11 cellular contexts compared by ENCODE assay signal in genomic region chr3:51675201-51675611, GRCh38. TPM values are rescaled to one million over a fixed set of nuclear protein-coding genes. Genes with fewer than 3 reads are reported as not detected.
DNase-seq lines count a peak whose midpoint lies in the region; ATAC-seq and TF ChIP-seq lines count a peak whose summit lies in the region.
"Had no signal": no experiment of that assay in that cellular context is flagged by ENCODE, and none has a peak within 500 bp of the region (broad histone marks: within the 10 kb centered on the region; RNA-seq: fewer than 3 reads in every experiment).

No MANE protein-coding gene starts in this region.

- DNase-seq in DND-41 (no peak), chondrocyte (ENCODE audit: low spot score) (no peak), osteoblast (ENCODE audit: insufficient read length, low spot score, missing footprints) (peak; percentile 96), SIG-M5 (lab: John Stamatoyannopoulos, UW) (no peak), GM20000 (ENCODE audit: low spot score) (no peak), SHP77 treated with DMSO at 0.1 percent for 48 hours (lab: John Stamatoyannopoulos, UW) (no peak), CD14-positive monocyte (ENCODE audit: low spot score) (no peak)

- peaks cover 57% of the 10 kb centered on the region for H4K20me1 ChIP-seq in DND-41 (ENCODE audit: insufficient read depth, low read length)
- H4K20me1 ChIP-seq in osteoblast (ENCODE audit: insufficient read depth, low read length) = peaks cover 35% of the 10 kb centered on the region

- peak overlapping the region; percentile 50 for H3K4me3 Mint-ChIP-seq in T-helper 1 cell treated with Interleukin-12 subunit alpha and Interleukin-12 subunit beta and Interleukin-4 antibody, amounts not matched to agents 30 μg/mL and 1 μg/mL, for 36 hours
- H3K4me3 Mint-ChIP-seq in chondrocyte (ENCODE audit: unreplicated experiment) (no peak overlapping the region), CD14-positive monocyte (no peak overlapping the region)

- H3K27ac Mint-ChIP-seq in T-helper 1 cell treated with Interleukin-12 subunit alpha and Interleukin-12 subunit beta and Interleukin-4 antibody, amounts not matched to agents 30 μg/mL and 1 μg/mL, for 36 hours = peak overlapping the region; percentile 90
- H3K27ac Mint-ChIP-seq in chondrocyte (ENCODE audit: unreplicated experiment) (peak overlapping the region; percentile 32), CD14-positive monocyte (peak overlapping the region in 1 of 7 donors; percentile 41)

- H3K4me1 ChIP-seq in DND-41 (ENCODE audit: insufficient read depth, low read length) (peaks cover 42% of the 10 kb centered on the region), osteoblast (ENCODE audit: insufficient read depth, low read length) (peaks cover 24% of the 10 kb centered on the region)

- H3K36me3 Mint-ChIP-seq in T-helper 1 cell treated with Interleukin-12 subunit alpha and Interleukin-12 subunit beta and Interleukin-4 antibody, amounts not matched to agents 30 μg/mL and 1 μg/mL, for 36 hours (ENCODE audit: low read depth) = peaks cover 25% of the 10 kb centered on the region
- no peaks in the 10 kb centered on the region for H3K36me3 Mint-ChIP-seq in chondrocyte (ENCODE audit: low read depth)
- H3K36me3 Mint-ChIP-seq in CD14-positive monocyte = peaks cover 42 to 52% of the 10 kb centered on the region in 2 donors

- no peaks in the 10 kb centered on the region for H3K9me3 Mint-ChIP-seq in T-helper 1 cell treated with Interleukin-12 subunit alpha and Interleukin-12 subunit beta and Interleukin-4 antibody, amounts not matched to agents 30 μg/mL and 1 μg/mL, for 36 hours
- H3K9me3 Mint-ChIP-seq in chondrocyte (ENCODE audit: low read depth) = no peaks in the 10 kb centered on the region
- no peaks in the 10 kb centered on the region for H3K9me3 Mint-ChIP-seq in CD14-positive monocyte

- H3K9me3 ChIP-seq in DND-41 (ENCODE audit: insufficient read depth, low read length, severe bottlenecking) (no peaks in the 10 kb centered on the region), osteoblast (ENCODE audit: low read depth, low read length) (no peaks in the 10 kb centered on the region)
- H3K9me3 ChIP-seq: tibial artery had no signal

- H3K27me3 ChIP-seq in DND-41 (ENCODE audit: insufficient read depth, low read length, poor library complexity) (no peaks in the 10 kb centered on the region), osteoblast (ENCODE audit: insufficient read depth, low read length) (no peaks in the 10 kb centered on the region)
- H3K27me3 ChIP-seq: tibial artery had no signal

- H2AFZ ChIP-seq in DND-41 (ENCODE audit: low read depth, low read length) (no peak overlapping the region), osteoblast (ENCODE audit: low read length) (no peak overlapping the region)

- intact Hi-C loops in CD14-positive monocyte (cut with micrococcal nuclease) = no loop called here

- peaks cover 67% of the 10 kb centered on the region for H3K4me1 Mint-ChIP-seq in T-helper 1 cell treated with Interleukin-12 subunit alpha and Interleukin-12 subunit beta and Interleukin-4 antibody, amounts not matched to agents 30 μg/mL and 1 μg/mL, for 36 hours (ENCODE audit: low read depth)
- H3K4me1 Mint-ChIP-seq in chondrocyte (ENCODE audit: low read depth) (peaks cover 33% of the 10 kb centered on the region), CD14-positive monocyte (peaks cover 76% of the 10 kb centered on the region)

- H3K9ac ChIP-seq in DND-41 (ENCODE audit: low read depth, low read length) = no peak overlapping the region

- no peak for ATAC-seq in DND-41 (ENCODE audit: insufficient read depth, low read depth)

- peaks cover 60% of the 10 kb centered on the region for H3K36me3 ChIP-seq in DND-41 (ENCODE audit: insufficient read depth, low read length)
- peaks cover 12% of the 10 kb centered on the region for H3K36me3 ChIP-seq in osteoblast (ENCODE audit: insufficient read depth, low read length)

- H3K27ac ChIP-seq in DND-41 (ENCODE audit: low read length) (peak overlapping the region; percentile 3; the same call in 1 of the 2 replicates), osteoblast (ENCODE audit: low read depth, low read length) (peak overlapping the region; percentile 36)
- H3K27ac ChIP-seq: coronary artery, tibial artery had no signal

- H3K79me2 ChIP-seq in DND-41 (ENCODE audit: insufficient read depth, low read length) (peaks cover 73% of the 10 kb centered on the region), osteoblast (ENCODE audit: insufficient read depth, low read length) (peaks cover 53% of the 10 kb centered on the region)

- no peak overlapping the region for H3K4me3 ChIP-seq in DND-41 (ENCODE audit: low read depth in 1 of 2, low read length in 2 of 2)
- H3K4me3 ChIP-seq in osteoblast (ENCODE audit: insufficient read depth, low read length) = no peak overlapping the region
- H3K4me3 ChIP-seq: coronary artery, smooth muscle cell, tibial artery had no signal

- H3K4me2 ChIP-seq in DND-41 (ENCODE audit: insufficient read depth, low read length) = 0 out of 2 replicates have a peak overlapping the region, but pooled peaks have one; percentile 22
- no peak overlapping the region for H3K4me2 ChIP-seq in osteoblast (ENCODE audit: insufficient read depth, low read length)
- H3K4me2 ChIP-seq: smooth muscle cell had no signal

- no peaks in the 10 kb centered on the region for H3K27me3 Mint-ChIP-seq in T-helper 1 cell treated with Interleukin-12 subunit alpha and Interleukin-12 subunit beta and Interleukin-4 antibody, amounts not matched to agents 30 μg/mL and 1 μg/mL, for 36 hours (ENCODE audit: low read depth)
- H3K27me3 Mint-ChIP-seq in chondrocyte (ENCODE audit: low read depth) = no peaks in the 10 kb centered on the region
- H3K27me3 Mint-ChIP-seq in CD14-positive monocyte (ENCODE audit: low read depth in 3 of 3) = no peaks in the 10 kb centered on the region

- TF ChIP-seq CTCF in DND-41 (IDR thresholded peaks at IDR 0.05; ENCODE audit: borderline replicate concordance, extremely low read depth, low read length, poor library complexity, severe bottlenecking) (no peak), chondrocyte (IDR thresholded peaks at IDR 0.05) (no peak), osteoblast (IDR thresholded peaks at IDR 0.05; ENCODE audit: extremely low read depth, low read depth, low read length) (no peak), GM20000 (IDR thresholded peaks at IDR 0.05; ENCODE audit: extremely low read depth, missing control alignments) (no peak), CD14-positive monocyte (IDR thresholded peaks at IDR 0.05) (no peak)

RNA-seq across cellular contexts. Expression of gene TEX264, which starts 4.2 kb away (rescaled TPM):
- total RNA-seq in chondrocyte = 43.0 to 45.0 TPM (median 45.0 TPM) in 3 replicates
- total RNA-seq in osteoblast = 55.4 and 56.1 TPM in 2 replicates
- polyA plus RNA-seq in CD14-positive monocyte = 100 to 1,000 TPM in 1 of 2 donors, 10 to 100 TPM in 1; 80.8 to 108 TPM

RNA-seq across cellular contexts. Expression of gene GRM2, which starts 31.7 kb away (rescaled TPM):
- total RNA-seq in chondrocyte = 0.10 TPM in 2 of 3 replicates, not detected in the other
- under 0.01 TPM in 1 of 2 replicates, not detected in the other for total RNA-seq in osteoblast
- polyA plus RNA-seq in CD14-positive monocyte = not detected
